ENCODE assay signal across 15 cellular contexts in the genomic region with DNA sequence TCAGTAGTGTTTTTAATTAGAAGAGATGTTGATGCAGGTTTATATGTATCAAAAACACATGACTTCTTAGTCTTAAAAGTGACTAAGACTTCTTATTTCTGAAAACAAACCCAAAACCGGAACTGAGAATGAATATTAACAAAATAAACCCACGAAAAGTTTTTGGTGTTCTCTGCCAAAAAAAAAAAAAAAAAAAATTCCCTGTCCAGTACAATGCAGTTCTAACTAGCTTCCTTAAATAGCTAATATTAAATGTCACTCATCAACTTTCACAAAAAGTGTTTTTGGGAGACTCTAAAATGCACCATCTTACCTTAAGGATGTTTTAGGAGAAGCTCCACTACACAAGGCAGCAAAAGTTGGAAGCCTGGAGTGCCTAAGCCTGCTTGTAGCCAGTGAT. TPM values are rescaled to one million over a fixed set of nuclear protein-coding genes. Genes with fewer than 3 reads are reported as not detected.
A peak's percentile ranks its signal among the peaks of the same experiment; 100 is the strongest.
DNase-seq lines count a peak whose midpoint lies in the region; ATAC-seq, FAIRE-seq and TF ChIP-seq lines count a peak whose summit lies in the region.
"Had no signal": no experiment of that assay in that cellular context is flagged by ENCODE, and none has a peak within 500 bp of the region (broad histone marks: within the 10 kb centered on the region; RNA-seq: fewer than 3 reads in every experiment).

No MANE protein-coding gene starts in this region.

- no peak for TF ChIP-seq POLR2A in K562 (conservative IDR thresholded peaks at IDR 0.05)
- no peak for TF ChIP-seq POLR2A in stomach (IDR thresholded peaks at IDR 0.05)

- H2AFZ ChIP-seq in GM23248 (no peak overlapping the region), K562 (ENCODE audit: low read depth, low read length) (no peak overlapping the region)

- in situ Hi-C loops in GM23248 (cut with MboI): no loop called here
- in situ Hi-C loops in K562 (cut with MboI): loop anchor here (10.0 kb wide), 1 partner anchor 194 kb away; the partner anchor contains the start of genes CFAP97 and SNX25

- TF ChIP-seq CTCF in D721Med (IDR thresholded peaks at IDR 0.05; ENCODE audit: insufficient read depth, missing control alignments) (no peak), K562 (IDR thresholded peaks at IDR 0.05 in 2 of 3, conservative IDR thresholded peaks at IDR 0.05 in 1 of 3; ENCODE audit: insufficient read depth in 2 of 3, low read depth in 1 of 3, low read length in 3 of 3) (no peak), psoas muscle (IDR thresholded peaks at IDR 0.05) (no peak), stomach (IDR thresholded peaks at IDR 0.05) (no peak)

- H3K9me2 ChIP-seq in GM23248 (ENCODE audit: insufficient read depth): no peaks in the 10 kb centered on the region

- H3K9me1 ChIP-seq in K562 (ENCODE audit: control insufficient read depth, insufficient read depth, low read length): no peaks in the 10 kb centered on the region

- no TSS peak for BruUV-seq in K562 (replicated peaks; lab: Mats Ljungman, UMichigan)

- DNase-seq in D721Med (ENCODE audit: insufficient read length, low spot score) (no peak), GM23248 (no peak), K562 (ENCODE audit: extremely low read depth in 1 of 4, low spot score in 3 of 4) (no peak), psoas muscle (no peak), stomach (no peak)
- DNase-seq: CD4-positive, CD25-positive, alpha-beta regulatory T cell; GDM1; immature natural killer cell; mucosa of descending colon; NCI-H187 treated with DMSO at 0.1 percent for 48 hours; NCI-H526; T-helper 9 cell had no signal

- FAIRE-seq in D721Med (lab: Jason Lieb, UNC) (peak; percentile 29), K562 (lab: Jason Lieb, UNC) (no peak)

- peaks cover 23% of the 10 kb centered on the region for H3F3A ChIP-seq in GM23248 (ENCODE audit: insufficient read depth)

- H3K9ac ChIP-seq in GM23248 (no peak overlapping the region), K562 (ENCODE audit: insufficient read depth in 1 of 2, low read depth in 2 of 2, low read length in 2 of 2) (peak overlapping the region in 1 of 2 experiments; percentile 28; a peak in 2 of 4 replicates)

- H3K27ac ChIP-seq in GM23248 (no peak overlapping the region), K562 (ENCODE audit: extremely low read depth, low read depth, low read length) (no peak overlapping the region), psoas muscle (peak overlapping the region; percentile 100), stomach (peak overlapping the region in 1 of 5 donors; percentile 99)

- peaks cover 27% of the 10 kb centered on the region for H3K4me1 ChIP-seq in GM23248 (ENCODE audit: insufficient read depth)
- peaks cover 2 to 20% of the 10 kb centered on the region in 2 experiments; a peak in 4 of 5 replicates for H3K4me1 ChIP-seq in K562 (replicated peaks in 1 of 2; ENCODE audit: control insufficient read depth in 2 of 2, insufficient read depth in 2 of 2, low read length in 2 of 2)
- H3K4me1 ChIP-seq in psoas muscle: peaks cover 15% of the 10 kb centered on the region
- H3K4me1 ChIP-seq in stomach: peaks cover 14 to 60% (median 34%) of the 10 kb centered on the region in 4 donors

- H3K9me3 ChIP-seq in GM23248 (ENCODE audit: low read depth) (no peaks in the 10 kb centered on the region), K562 (replicated peaks; ENCODE audit: control insufficient read depth, insufficient read depth, low read depth, low read length) (no peaks in the 10 kb centered on the region), psoas muscle (no peaks in the 10 kb centered on the region), stomach (no peaks in the 10 kb centered on the region)
- H3K9me3 ChIP-seq: mucosa of descending colon had no signal

- POLR2A ChIA-PET in K562 (lab: Yijun Ruan, JAX): interaction anchor here (0.6 kb wide), 1 partner anchor 1701 kb away, joined by 3 read pairs; no protein-coding TSS in a partner anchor

- H3K4me3 ChIP-seq in GM23248 (no peak overlapping the region), K562 (no peak overlapping the region), psoas muscle (peak overlapping the region; percentile 84), stomach (no peak overlapping the region)
- H3K4me3 ChIP-seq: mucosa of descending colon had no signal

- H4K20me1 ChIP-seq in GM23248 (ENCODE audit: insufficient read depth) (no peaks in the 10 kb centered on the region), K562 (replicated peaks; ENCODE audit: control insufficient read depth, insufficient read depth, low read length) (no peaks in the 10 kb centered on the region)

- ATAC-seq in K562: no peak
- no peak for ATAC-seq in psoas muscle
- ATAC-seq in GM18858 (IDR thresholded peaks at IDR 0.05; ENCODE audit: unreplicated experiment): no peak
- no peak for ATAC-seq in GM19351 (IDR thresholded peaks at IDR 0.05; ENCODE audit: unreplicated experiment)
- ATAC-seq: HCT116, mucosa of descending colon had no signal

- CTCF ChIA-PET in K562 (lab: Yijun Ruan, JAX; ENCODE audit: low intra/inter-chr PET ratio): no interaction called here

- 6 to 21% methylated on average over 2 of the region's 2 CpGs for WGBS in GM23248 (ENCODE audit: low coverage in 1 of 2, low lambda C conversion rate in 2 of 2, missing lambda C conversion rate in 2 of 2), 2 experiments
- WGBS in K562 (ENCODE audit: insufficient coverage, low coverage, missing lambda C conversion rate): 69% methylated on average over 2 of the region's 2 CpGs
- WGBS in psoas muscle, 3 donors: 16 to 40% (median 34%) methylated on average over 2 of the region's 2 CpGs
- 10 to 37% (median 15%) methylated on average over 2 of the region's 2 CpGs for WGBS in stomach, 5 donors

- H3K79me2 ChIP-seq in GM23248 (ENCODE audit: insufficient read depth): no peaks in the 10 kb centered on the region; the same call in 1 of the 2 replicates
- peaks cover 35% of the 10 kb centered on the region for H3K79me2 ChIP-seq in K562 (ENCODE audit: control insufficient read depth, insufficient read depth, low read length)

- intact Hi-C loops in K562 (cut with micrococcal nuclease): loop anchor here (5.0 kb wide), 1 partner anchor 81 kb away; no protein-coding TSS in a partner anchor
- intact Hi-C loops in psoas muscle (cut with DNase I): loop anchor here (5.0 to 10.0 kb wide), 5 partner anchors 194 to 744 kb away; partner anchors contain the start of genes CFAP97 (in 1 of the 2), SLC25A4 (in 1 of the 2) and SNX25 (in 1 of the 2)
- intact Hi-C loops in stomach (cut with DNase I; ENCODE audit: low total_unique reads): loop anchor here (10.0 kb wide), 1 partner anchor 184 kb away; no protein-coding TSS in a partner anchor

- TF ChIP-seq EP300 in K562 (IDR thresholded peaks at IDR 0.05; ENCODE audit: low read length) (no peak), stomach (IDR thresholded peaks at IDR 0.05) (no peak)

- H3K4me2 ChIP-seq in GM23248 (ENCODE audit: unreplicated experiment) (peak overlapping the region; percentile 90), K562 (ENCODE audit: insufficient read depth, low read length) (peak overlapping the region; percentile 39)

- no peaks in the 10 kb centered on the region for H3K27me3 ChIP-seq in GM23248 (replicated peaks; ENCODE audit: insufficient read depth)
- H3K27me3 ChIP-seq in K562 (ENCODE audit: control insufficient read depth in 2 of 2, insufficient read depth in 2 of 2, low read length in 2 of 2): no peaks in the 10 kb centered on the region
- no peaks in the 10 kb centered on the region for H3K27me3 ChIP-seq in psoas muscle (ENCODE audit: insufficient read depth in 3 of 3, low read length in 2 of 3)
- no peaks in the 10 kb centered on the region for H3K27me3 ChIP-seq in stomach

- peaks cover 33% of the 10 kb centered on the region; the same call in 1 of the 2 replicates for H3K36me3 ChIP-seq in GM23248 (ENCODE audit: low read depth)
- peaks cover 53% of the 10 kb centered on the region for H3K36me3 ChIP-seq in K562 (ENCODE audit: control insufficient read depth, insufficient read depth, low read length)
- H3K36me3 ChIP-seq in psoas muscle (ENCODE audit: insufficient read depth in 1 of 2, low read depth in 1 of 2): peaks cover 4 to 56% of the 10 kb centered on the region in 2 donors
- peaks cover 0 to 50% (median 45%) of the 10 kb centered on the region in 4 donors for H3K36me3 ChIP-seq in stomach

- no peak for TF ChIP-seq RAD21 in K562 (CRISPR knock-in tag; conservative IDR thresholded peaks at IDR 0.05 in 1 of 2, IDR thresholded peaks at IDR 0.05 in 1 of 2)

RNA-seq across cellular contexts. Expression of gene ANKRD37, which starts 2.0 kb away (rescaled TPM):
- total RNA-seq in GM23248 (2014; rRNA removed; shearing (Covaris generic)): 4.4 and 11.1 TPM in 2 replicates
- polyA plus RNA-seq in GM23248 (2016; fragmentation: Nextera tagmentation; extraction: Ambion mirVana) (17.6 and 19.0 TPM in 2 replicates), K562 (2011; rRNA removed) (53.7 and 57.3 TPM in 2 replicates), K562 (2014; fragmentation: Illumina TruSeq; extraction: Trizol) (1.9 and 3.3 TPM in 2 replicates), K562 (2014; fragmentation: Nextera tagmentation; extraction: Ambion mirVana) (1 to 10 TPM; 1.3 to 3.1 TPM), K562 (2014; rRNA removed) (5.1 and 11.5 TPM in 2 replicates), psoas muscle (10 to 100 TPM; 17.4 to 31.2 (median 29.6) TPM), stomach (10 to 100 TPM; 13.3 to 21.7 (median 18.6) TPM)
- total RNA-seq in K562 (2011; cell fraction: chromatin; rRNA removed; ENCODE audit: low replicate concordance): 16.6 and 36.8 TPM in 2 replicates
- 19.0 and 25.1 TPM in 2 replicates for total RNA-seq in K562 (2011; cell fraction: nucleolus; rRNA removed)
- 23.8 and 26.5 TPM in 2 replicates for total RNA-seq in K562 (2011; cell fraction: nucleoplasm; rRNA removed)
- total RNA-seq in K562 (2014; rRNA removed) (3.8 and 6.5 TPM in 2 replicates), K562 (2014; rRNA removed; fragmentation: Illumina TruSeq; extraction: Trizol) (2.5 and 3.6 TPM in 2 replicates), K562 (2015; rRNA removed; fragmentation: Illumina TruSeq; extraction: Trizol) (2.1 and 2.3 TPM in 2 replicates), K562 (2021) (6.1 and 8.3 TPM in 2 replicates), psoas muscle (10 to 100 TPM in 3 of 4 donors, 1 to 10 TPM in 1; 6.9 to 26.6 (median 16.3) TPM), stomach (10 to 100 TPM in 2 of 5 donors, 1 to 10 TPM in 3; 1.2 to 21.0 (median 8.1) TPM)
- 31.7 and 42.0 TPM in 2 replicates for polyA plus RNA-seq in K562 (2011; cell fraction: cytosol; rRNA removed)
- polyA plus RNA-seq in K562 (2011; cell fraction: nucleus; rRNA removed): 43.2 and 57.2 TPM in 2 replicates
- 9.2 and 12.4 TPM in 2 replicates for polyA plus RNA-seq in K562 (2012)
- polyA minus RNA-seq in K562 (2011; rRNA and poly(A)+ RNA removed): 20.3 and 21.4 TPM in 2 replicates
- polyA minus RNA-seq in K562 (2011; cell fraction: cytosol; rRNA and poly(A)+ RNA removed): 11.2 and 14.8 TPM in 2 replicates
- polyA minus RNA-seq in K562 (2011; cell fraction: nucleus; rRNA and poly(A)+ RNA removed): 21.1 and 29.7 TPM in 2 replicates

RNA-seq across cellular contexts. Expression of gene LRP2BP, which starts 2.9 kb away (rescaled TPM):
- total RNA-seq in GM23248 (2014; rRNA removed; shearing (Covaris generic)): 0.13 TPM in 1 of 2 replicates, not detected in the other
- 0.67 and 0.76 TPM in 2 replicates for polyA plus RNA-seq in GM23248 (2016; fragmentation: Nextera tagmentation; extraction: Ambion mirVana)
- 2.8 and 10.2 TPM in 2 replicates for total RNA-seq in K562 (2011; cell fraction: chromatin; rRNA removed; ENCODE audit: low replicate concordance)
- 1.5 and 2.1 TPM in 2 replicates for total RNA-seq in K562 (2011; cell fraction: nucleolus; rRNA removed)
- 5.4 and 7.9 TPM in 2 replicates for total RNA-seq in K562 (2011; cell fraction: nucleoplasm; rRNA removed)
- total RNA-seq in K562 (2014; rRNA removed): 0.24 and 0.91 TPM in 2 replicates
- 0.62 and 1.1 TPM in 2 replicates for total RNA-seq in K562 (2014; rRNA removed; fragmentation: Illumina TruSeq; extraction: Trizol)
- total RNA-seq in K562 (2015; rRNA removed; fragmentation: Illumina TruSeq; extraction: Trizol): 0.45 and 0.62 TPM in 2 replicates
- total RNA-seq in K562 (2021): 0.40 and 0.42 TPM in 2 replicates
- polyA plus RNA-seq in K562 (2011; rRNA removed): 2.1 TPM in 2 replicates
- 0.22 and 0.47 TPM in 2 replicates for polyA plus RNA-seq in K562 (2011; cell fraction: cytosol; rRNA removed)
- polyA plus RNA-seq in K562 (2011; cell fraction: nucleus; rRNA removed): 4.4 and 6.1 TPM in 2 replicates
- polyA plus RNA-seq in K562 (2012): 0.62 and 1.2 TPM in 2 replicates
- 0.22 and 0.45 TPM in 2 replicates for polyA plus RNA-seq in K562 (2014; fragmentation: Illumina TruSeq; extraction: Trizol)
- under 1 TPM; 0.51 to 0.59 TPM for polyA plus RNA-seq in K562 (2014; fragmentation: Nextera tagmentation; extraction: Ambion mirVana)
- 0.49 and 0.78 TPM in 2 replicates for polyA plus RNA-seq in K562 (2014; rRNA removed)
- polyA minus RNA-seq in K562 (2011; rRNA and poly(A)+ RNA removed): 1.8 and 2.5 TPM in 2 replicates
- polyA minus RNA-seq in K562 (2011; cell fraction: cytosol; rRNA and poly(A)+ RNA removed): 0.46 TPM in 1 of 2 replicates, not detected in the other
- 1.9 and 3.8 TPM in 2 replicates for polyA minus RNA-seq in K562 (2011; cell fraction: nucleus; rRNA and poly(A)+ RNA removed)
- 1 to 10 TPM in 2 of 4 donors, under 1 TPM in 2; 0.80 to 3.0 (median 1.1) TPM for total RNA-seq in psoas muscle
- 1 to 10 TPM in 1 of 3 donors, under 1 TPM in 2; 0.48 to 1.1 (median 0.59) TPM for polyA plus RNA-seq in psoas muscle
- 1 to 10 TPM in 1 of 5 donors, under 1 TPM in 2, not detected in 2; 0.45 to 4.8 (median 0.58) TPM for total RNA-seq in stomach
- under 1 TPM in 2 of 3 donors, not detected in 1; 0.31 to 0.43 TPM for polyA plus RNA-seq in stomach

RNA-seq across cellular contexts. Expression of gene UFSP2, which starts 27.1 kb away (rescaled TPM):
- 25.6 and 27.9 TPM in 2 replicates for total RNA-seq in GM23248 (2014; rRNA removed; shearing (Covaris generic))
- polyA plus RNA-seq in GM23248 (2016; fragmentation: Nextera tagmentation; extraction: Ambion mirVana) (26.8 and 33.0 TPM in 2 replicates), K562 (2011; rRNA removed) (49.6 and 55.8 TPM in 2 replicates), K562 (2014; fragmentation: Illumina TruSeq; extraction: Trizol) (22.9 and 26.6 TPM in 2 replicates), K562 (2014; fragmentation: Nextera tagmentation; extraction: Ambion mirVana) (10 to 100 TPM; 41.0 to 45.7 TPM), K562 (2014; rRNA removed) (20.1 and 25.0 TPM in 2 replicates), psoas muscle (10 to 100 TPM; 22.5 to 33.8 (median 31.4) TPM), stomach (10 to 100 TPM; 20.3 to 28.1 (median 20.4) TPM)
- 21.8 and 37.1 TPM in 2 replicates for total RNA-seq in K562 (2011; cell fraction: chromatin; rRNA removed; ENCODE audit: low replicate concordance)
- 8.4 and 11.0 TPM in 2 replicates for total RNA-seq in K562 (2011; cell fraction: nucleolus; rRNA removed)
- 18.9 and 20.2 TPM in 2 replicates for total RNA-seq in K562 (2011; cell fraction: nucleoplasm; rRNA removed)
- total RNA-seq in K562 (2014; rRNA removed) (20.2 and 21.8 TPM in 2 replicates), K562 (2014; rRNA removed; fragmentation: Illumina TruSeq; extraction: Trizol) (28.2 and 29.9 TPM in 2 replicates), K562 (2015; rRNA removed; fragmentation: Illumina TruSeq; extraction: Trizol) (21.2 and 22.0 TPM in 2 replicates), K562 (2021) (20.7 and 24.5 TPM in 2 replicates), psoas muscle (10 to 100 TPM; 32.1 to 45.5 (median 41.4) TPM), stomach (10 to 100 TPM in 4 of 5 donors, not detected in 1; 12.3 to 56.2 (median 31.4) TPM)
- polyA plus RNA-seq in K562 (2011; cell fraction: cytosol; rRNA removed): 20.2 and 33.1 TPM in 2 replicates
- polyA plus RNA-seq in K562 (2011; cell fraction: nucleus; rRNA removed): 12.0 and 17.0 TPM in 2 replicates
- 19.1 and 24.0 TPM in 2 replicates for polyA plus RNA-seq in K562 (2012)
- 52.4 and 56.8 TPM in 2 replicates for polyA minus RNA-seq in K562 (2011; rRNA and poly(A)+ RNA removed)
- polyA minus RNA-seq in K562 (2011; cell fraction: cytosol; rRNA and poly(A)+ RNA removed): 15.7 and 26.4 TPM in 2 replicates
- polyA minus RNA-seq in K562 (2011; cell fraction: nucleus; rRNA and poly(A)+ RNA removed): 8.1 and 20.4 TPM in 2 replicates
